28 cellular contexts compared by ENCODE assay signal in the genomic region with DNA sequence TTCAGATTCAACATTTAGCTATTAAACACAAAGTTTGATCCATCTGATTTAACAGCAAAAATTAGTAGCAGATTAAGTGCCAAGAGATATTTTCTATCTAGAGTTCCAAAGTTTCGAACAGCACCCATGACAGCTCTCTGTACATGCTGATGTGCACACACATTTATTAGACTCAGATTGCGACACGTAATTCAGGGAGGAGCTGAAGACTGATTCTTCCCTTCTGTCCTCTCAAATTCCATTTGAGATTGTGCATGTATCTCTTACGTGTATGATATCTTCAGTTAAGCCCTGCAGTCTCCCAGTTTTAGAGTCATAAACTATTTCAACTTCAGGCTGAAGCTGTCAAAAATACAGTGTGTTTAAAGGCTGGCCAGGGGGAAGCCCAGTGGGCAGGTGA. TPM values are rescaled to one million over a fixed set of nuclear protein-coding genes. Genes with fewer than 3 reads are reported as not detected.
"Had no signal": no experiment of that assay in that cellular context is flagged by ENCODE, and none has a peak within 500 bp of the region (broad histone marks: within the 10 kb centered on the region; RNA-seq: fewer than 3 reads in every experiment).

No MANE protein-coding gene starts in this region.

- H3K4me3 ChIP-seq: ascending aorta, left ventricle myocardium inferior, sigmoid colon had no signal

- H3K4me3 Mint-ChIP-seq: activated CD8-positive, alpha-beta T cell treated with anti-CD3 and anti-CD28 coated beads, Interleukin-2, amount 10 ng/mL, durations not matched to agents 7 days and 5 days; activated naive CD4-positive, alpha-beta T cell treated with anti-CD3 and anti-CD28 coated beads, Interleukin-2, amount 50 U/mL, for 24 hours; activated T-helper 1 cell treated with anti-CD3 and anti-CD28 coated beads, Interleukin-12 subunit alpha, Interleukin-12 subunit beta, Interleukin-2, Interleukin-4 antibody, amounts not matched to agents 30 ng/mL and 10 ng/mL and 1 ng/mL, durations not matched to agents 14 hours and 24 hours and 36 hours; dendritic cell treated with granulocyte-macrophage colony-stimulating factor and Interleukin-4, amounts not matched to agents 40 ng/mL and 50 ng/mL, for 4 days; immature natural killer cell; nephron progenitor cell; stimulated activated naive B cell treated with anti-CD40 and anti-IgM and Interleukin-4, amounts not matched to agents 10 μg/mL and 1 μg/mL and 100 μg/mL, for 72 hours had no signal

- ATAC-seq: activated CD8-positive, alpha-beta T cell treated with anti-CD3 and anti-CD28 coated beads, Interleukin-2, amount 10 ng/mL, durations not matched to agents 7 days and 5 days; stimulated activated naive B cell treated with anti-CD40 and anti-IgM and Interleukin-4, amounts not matched to agents 10 μg/mL and 1 μg/mL and 100 μg/mL, for 72 hours had no signal

- H3K4me1 ChIP-seq: ascending aorta had no signal

- H3K9me3 Mint-ChIP-seq: activated naive CD4-positive, alpha-beta T cell treated with anti-CD3 and anti-CD28 coated beads, Interleukin-2, amount 50 U/mL, for 24 hours; activated T-helper 1 cell treated with anti-CD3 and anti-CD28 coated beads, Interleukin-12 subunit alpha, Interleukin-12 subunit beta, Interleukin-2, Interleukin-4 antibody, amounts not matched to agents 30 ng/mL and 10 ng/mL and 1 ng/mL, durations not matched to agents 14 hours and 24 hours and 36 hours; dendritic cell treated with granulocyte-macrophage colony-stimulating factor and Interleukin-4, amounts not matched to agents 40 ng/mL and 50 ng/mL, for 4 days; immature natural killer cell; nephron progenitor cell; stimulated activated naive B cell treated with anti-CD40 and anti-IgM and Interleukin-4, amounts not matched to agents 10 μg/mL and 1 μg/mL and 100 μg/mL, for 72 hours had no signal

- H3K27ac ChIP-seq: ascending aorta, brain microvascular endothelial cell, left ventricle myocardium inferior had no signal

- DNase-seq: activated CD4-positive, alpha-beta T cell treated with anti-CD3 and anti-CD28 coated beads for 1 hour; activated CD4-positive, alpha-beta T cell treated with anti-CD3 and anti-CD28 coated beads, Interleukin-2, amount 50 U/mL, for 1 hour; activated CD8-positive, alpha-beta T cell treated with anti-CD3 and anti-CD28 coated beads, Interleukin-2, amount 10 ng/mL, durations not matched to agents 7 days and 5 days; activated gamma-delta T cell treated with Interleukin-2 at 50 U/mL for 16 hours; brain microvascular endothelial cell; caudate nucleus; effector CD4-positive, alpha-beta T cell; erythroblast; foreskin melanocyte; immature natural killer cell; kidney glomerular epithelial cell; left ventricle myocardium inferior; mammary epithelial cell; nephron progenitor cell; nucleus accumbens; posterior cingulate gyrus; sigmoid colon; stimulated activated CD4-positive, alpha-beta T cell treated with anti-CD3 and anti-CD28 coated beads, Interleukin-2, amount 100 ng/mL, for 48 hours; stimulated activated CD8-positive, alpha-beta memory T cell treated with anti-CD3 and anti-CD28 coated beads, Interleukin-4, amount 100 ng/mL, for 48 hours; stimulated activated naive B cell treated with anti-CD40 and anti-IgM and Interleukin-4, amounts not matched to agents 10 μg/mL and 1 μg/mL and 100 μg/mL, for 72 hours; T-helper 1 cell had no signal

- H3K27ac Mint-ChIP-seq: activated CD8-positive, alpha-beta T cell treated with anti-CD3 and anti-CD28 coated beads, Interleukin-2, amount 10 ng/mL, durations not matched to agents 7 days and 5 days; activated naive CD4-positive, alpha-beta T cell treated with anti-CD3 and anti-CD28 coated beads, Interleukin-2, amount 50 U/mL, for 24 hours; activated T-helper 1 cell treated with anti-CD3 and anti-CD28 coated beads, Interleukin-12 subunit alpha, Interleukin-12 subunit beta, Interleukin-2, Interleukin-4 antibody, amounts not matched to agents 30 ng/mL and 10 ng/mL and 1 ng/mL, durations not matched to agents 14 hours and 24 hours and 36 hours; dendritic cell treated with granulocyte-macrophage colony-stimulating factor and Interleukin-4, amounts not matched to agents 40 ng/mL and 50 ng/mL, for 4 days; immature natural killer cell; stimulated activated naive B cell treated with anti-CD40 and anti-IgM and Interleukin-4, amounts not matched to agents 10 μg/mL and 1 μg/mL and 100 μg/mL, for 72 hours had no signal

- H3K27me3 ChIP-seq: ascending aorta, brain microvascular endothelial cell, sigmoid colon had no signal

- H3K9me3 ChIP-seq: ascending aorta, left ventricle myocardium inferior, sigmoid colon had no signal

- H3K27me3 Mint-ChIP-seq: activated naive CD4-positive, alpha-beta T cell treated with anti-CD3 and anti-CD28 coated beads, Interleukin-2, amount 50 U/mL, for 24 hours; dendritic cell treated with granulocyte-macrophage colony-stimulating factor and Interleukin-4, amounts not matched to agents 40 ng/mL and 50 ng/mL, for 4 days; stimulated activated naive B cell treated with anti-CD40 and anti-IgM and Interleukin-4, amounts not matched to agents 10 μg/mL and 1 μg/mL and 100 μg/mL, for 72 hours had no signal

- H3K4me1 Mint-ChIP-seq: activated naive CD4-positive, alpha-beta T cell treated with anti-CD3 and anti-CD28 coated beads, Interleukin-2, amount 50 U/mL, for 24 hours; immature natural killer cell had no signal

- H3K36me3 ChIP-seq: brain microvascular endothelial cell had no signal

RNA-seq across cellular contexts. Expression of a gene that starts 54.6 kb away (rescaled TPM):
- total RNA-seq: activated CD8-positive, alpha-beta T cell treated with anti-CD3 and anti-CD28 coated beads, Interleukin-2, amount 10 ng/mL, durations not matched to agents 7 days and 5 days; activated T-helper 1 cell treated with anti-CD3 and anti-CD28 coated beads, Interleukin-12 subunit alpha, Interleukin-12 subunit beta, Interleukin-2, Interleukin-4 antibody, amounts not matched to agents 30 ng/mL and 10 ng/mL and 1 ng/mL, durations not matched to agents 14 hours and 24 hours and 36 hours; ascending aorta; fibroblast of lung; left ventricle myocardium inferior; renal cortical epithelial cell; sigmoid colon; urinary bladder had no signal
- polyA plus RNA-seq: fibroblast of lung, immature natural killer cell, mammary epithelial cell, sigmoid colon, urinary bladder had no signal
